8 cellular contexts compared by ENCODE assay signal in the genomic region with DNA sequence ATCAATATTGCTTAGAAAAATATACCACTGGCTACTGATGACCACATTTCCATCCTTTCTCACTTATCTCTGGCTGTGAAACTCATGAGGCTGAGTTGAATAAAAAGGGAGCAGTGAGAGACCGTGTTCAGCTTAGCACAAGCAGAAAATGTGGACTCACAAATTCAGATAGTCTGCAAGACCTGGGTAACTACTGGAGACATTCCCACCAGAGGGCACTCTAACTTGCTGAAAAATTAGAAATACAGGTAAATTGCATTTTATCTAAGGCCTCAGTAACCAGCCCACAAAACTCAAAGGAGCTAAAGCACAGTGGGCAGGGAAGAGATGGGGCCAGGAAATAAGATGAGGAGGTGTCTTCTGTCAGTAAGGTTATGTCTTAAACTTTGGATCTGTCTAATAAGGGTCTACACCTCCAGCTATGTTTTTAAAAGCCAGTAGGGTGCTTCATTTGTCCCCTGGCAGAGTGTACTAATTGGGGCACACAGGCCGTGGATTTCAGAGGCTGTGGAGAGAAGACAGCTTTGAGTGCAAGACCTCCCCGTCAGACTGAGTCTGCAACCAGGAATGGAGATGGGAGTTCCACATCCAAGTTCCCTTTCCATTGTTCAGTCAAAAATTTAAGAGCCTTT. TPM values are rescaled to one million over a fixed set of nuclear protein-coding genes. Genes with fewer than 3 reads are reported as not detected.
DNase-seq lines count a peak whose midpoint lies in the region; ATAC-seq and TF ChIP-seq lines count a peak whose summit lies in the region.

No MANE protein-coding gene starts in this region.

- no peak overlapping the region for H3K27ac ChIP-seq in SK-N-MC
- H3K27ac ChIP-seq in endodermal cell (ENCODE audit: low read depth, low read length): no peak overlapping the region

- H3K4me3 Mint-ChIP-seq in endodermal cell (peak overlapping the region; percentile 21), nephron progenitor cell (no peak overlapping the region)

- no peaks in the 10 kb centered on the region for H3K27me3 ChIP-seq in BJ (ENCODE audit: control insufficient read depth, insufficient read depth, low read length)
- H3K27me3 ChIP-seq in endodermal cell (ENCODE audit: control insufficient read depth, insufficient read depth, low read length, poor library complexity, severe bottlenecking): no peaks in the 10 kb centered on the region

- peak; percentile 68 for TF ChIP-seq CTCF in BJ (IDR thresholded peaks at IDR 0.05; ENCODE audit: insufficient read depth, low read depth, low read length)
- TF ChIP-seq CTCF in GM12875 (IDR thresholded peaks at IDR 0.05; ENCODE audit: borderline replicate concordance, insufficient read depth, low read depth, low read length): peak; percentile 62
- TF ChIP-seq CTCF in endodermal cell (conservative IDR thresholded peaks at IDR 0.05): peak; percentile 80
- peak; percentile 56 for TF ChIP-seq CTCF in nephron progenitor cell (IDR thresholded peaks at IDR 0.05)

- CTCF ChIA-PET in BJ (lab: Yijun Ruan, JAX): interaction anchor here (0.6 to 13.3 kb wide), 25 partner anchors 8 to 418 kb away, joined by 3 to 492 read pairs (median 4); partner anchors contain the start of genes ACO1 and NDUFB6

- DNase-seq in BJ (ENCODE audit: low read depth) (no peak), M059J (ENCODE audit: low read depth) (peak; percentile 67), SK-N-MC (ENCODE audit: low read depth, low spot score) (peak; percentile 74), endodermal cell (peak; percentile 77), nephron progenitor cell (peak; percentile 29)

- peaks cover 18% of the 10 kb centered on the region for H3K4me1 Mint-ChIP-seq in endodermal cell
- H3K4me1 Mint-ChIP-seq in nephron progenitor cell: peaks cover 19% of the 10 kb centered on the region

- H3K27me3 Mint-ChIP-seq in endodermal cell (ENCODE audit: insufficient read depth) (peaks cover 11% of the 10 kb centered on the region), nephron progenitor cell (ENCODE audit: low read depth, poor library complexity) (peaks cover 33% of the 10 kb centered on the region)

- H3K36me3 Mint-ChIP-seq in endodermal cell (ENCODE audit: low read depth): no peaks in the 10 kb centered on the region
- no peaks in the 10 kb centered on the region for H3K36me3 Mint-ChIP-seq in nephron progenitor cell (ENCODE audit: low read depth)

- no peak for ATAC-seq in HG03039 (IDR thresholded peaks at IDR 0.05; ENCODE audit: unreplicated experiment)
- no peak for ATAC-seq in HG02970 (IDR thresholded peaks at IDR 0.05; ENCODE audit: low FRiP score, unreplicated experiment)

- no peak overlapping the region for H3K4me3 ChIP-seq in BJ (ENCODE audit: low read depth, low read length)
- no peak overlapping the region for H3K4me3 ChIP-seq in GM12875 (ENCODE audit: low read depth, low read length)
- no peak overlapping the region for H3K4me3 ChIP-seq in SK-N-MC
- peak overlapping the region; percentile 57 for H3K4me3 ChIP-seq in endodermal cell (ENCODE audit: low read length)

- H3K36me3 ChIP-seq in BJ (ENCODE audit: control insufficient read depth, insufficient read depth, low read length): no peaks in the 10 kb centered on the region
- no peaks in the 10 kb centered on the region for H3K36me3 ChIP-seq in SK-N-MC (ENCODE audit: insufficient read depth, low read length)
- no peaks in the 10 kb centered on the region for H3K36me3 ChIP-seq in endodermal cell (ENCODE audit: control insufficient read depth, insufficient read depth, low read length)

- no peaks in the 10 kb centered on the region for H3K9me3 ChIP-seq in SK-N-MC (ENCODE audit: low read depth, low read length)
- H3K9me3 ChIP-seq in endodermal cell (ENCODE audit: control insufficient read depth, low read length): peaks cover 5% of the 10 kb centered on the region

- H3K9ac ChIP-seq in SK-N-MC (ENCODE audit: insufficient read length): no peak overlapping the region
- peak overlapping the region; percentile 38 for H3K9ac ChIP-seq in endodermal cell (ENCODE audit: extremely low read depth, low read length, poor library complexity, severe bottlenecking)

- POLR2A ChIA-PET in BJ (lab: Charles Lee): no interaction called here

- H3K9me3 Mint-ChIP-seq in endodermal cell (peaks cover 5% of the 10 kb centered on the region), nephron progenitor cell (peaks cover 10% of the 10 kb centered on the region)

- H3K4me1 ChIP-seq in endodermal cell (ENCODE audit: control insufficient read depth, insufficient read depth, low read length): no peaks in the 10 kb centered on the region

- H3K27ac Mint-ChIP-seq in endodermal cell (peak overlapping the region; percentile 72), nephron progenitor cell (no peak overlapping the region)

- 66 to 83% methylated on average over 3 of the region's 3 CpGs for WGBS in endodermal cell (ENCODE audit: insufficient coverage in 1 of 2, insufficient read length in 1 of 2), 2 experiments

RNA-seq across cellular contexts. Expression of gene NDUFB6, which starts 8.7 kb away (rescaled TPM):
- 63.8 and 72.5 TPM in 2 replicates for polyA plus RNA-seq in BJ (2011; rRNA removed)
- 21.3 and 32.4 TPM in 2 replicates for polyA minus RNA-seq in BJ (2011; rRNA and poly(A)+ RNA removed)
- total RNA-seq in M059J (2014; rRNA removed; shearing (Covaris generic)): 161 and 179 TPM in 2 replicates
- 10 to 100 TPM; 48.8 to 54.9 TPM for total RNA-seq in endodermal cell
- polyA plus RNA-seq in endodermal cell (2013, experiment 1 of 2): 71.7 TPM
- 81.6 TPM for polyA plus RNA-seq in endodermal cell (2013, experiment 2 of 2)

RNA-seq across cellular contexts. Expression of gene TOPORS, which starts 29.2 kb away (rescaled TPM):
- 5.4 and 12.4 TPM in 2 replicates for polyA plus RNA-seq in BJ (2011; rRNA removed)
- 8.5 and 10.2 TPM in 2 replicates for polyA minus RNA-seq in BJ (2011; rRNA and poly(A)+ RNA removed)
- 27.3 and 33.7 TPM in 2 replicates for total RNA-seq in M059J (2014; rRNA removed; shearing (Covaris generic))
- 10 to 100 TPM; 25.4 to 29.5 TPM for total RNA-seq in endodermal cell
- 19.8 TPM for polyA plus RNA-seq in endodermal cell (2013, experiment 1 of 2)
- 20.2 TPM for polyA plus RNA-seq in endodermal cell (2013, experiment 2 of 2)

RNA-seq across cellular contexts. Expression of gene SMIM27, which starts 29.5 kb away (rescaled TPM):
- polyA plus RNA-seq in BJ (2011; rRNA removed): 7.6 and 9.2 TPM in 2 replicates
- 1.0 and 4.2 TPM in 2 replicates for polyA minus RNA-seq in BJ (2011; rRNA and poly(A)+ RNA removed)
- 6.5 and 13.4 TPM in 2 replicates for total RNA-seq in M059J (2014; rRNA removed; shearing (Covaris generic))
- total RNA-seq in endodermal cell: 10 to 100 TPM; 14.0 to 18.4 TPM
- 29.8 TPM for polyA plus RNA-seq in endodermal cell (2013, experiment 1 of 2)
- 29.0 TPM for polyA plus RNA-seq in endodermal cell (2013, experiment 2 of 2)

RNA-seq across cellular contexts. Expression of gene TAF1L, which starts 53.8 kb away (rescaled TPM):
- polyA plus RNA-seq in BJ (2011; rRNA removed): 0.01 TPM in 1 of 2 replicates, not detected in the other
- polyA minus RNA-seq in BJ (2011; rRNA and poly(A)+ RNA removed): not detected in 2 replicates
- 0.02 TPM in 2 replicates for total RNA-seq in M059J (2014; rRNA removed; shearing (Covaris generic))
- not detected for total RNA-seq in endodermal cell
- polyA plus RNA-seq in endodermal cell (2013, experiment 1 of 2): not detected
- polyA plus RNA-seq in endodermal cell (2013, experiment 2 of 2): not detected

RNA-seq across cellular contexts. Expression of gene RIGI, which starts 55.6 kb away (rescaled TPM):
- 2.4 and 5.1 TPM in 2 replicates for polyA plus RNA-seq in BJ (2011; rRNA removed)
- polyA minus RNA-seq in BJ (2011; rRNA and poly(A)+ RNA removed): 2.2 and 3.0 TPM in 2 replicates
- 93.4 and 142 TPM in 2 replicates for total RNA-seq in M059J (2014; rRNA removed; shearing (Covaris generic))
- total RNA-seq in endodermal cell: 10 to 100 TPM in 1 of 2 donors, 1 to 10 TPM in 1; 8.3 to 12.6 TPM
- polyA plus RNA-seq in endodermal cell (2013, experiment 1 of 2): 4.5 TPM
- 4.8 TPM for polyA plus RNA-seq in endodermal cell (2013, experiment 2 of 2)
